In genomic region chr1:78855258-78855657, GRCh38 we compare ENCODE assay signal across 13 cellular contexts.
A peak's percentile ranks its signal among the peaks of the same experiment; 100 is the strongest.
DNase-seq lines count a peak whose midpoint lies in the region; ATAC-seq and TF ChIP-seq lines count a peak whose summit lies in the region.
"Had no signal": no experiment of that assay in that cellular context is flagged by ENCODE, and none has a peak within 500 bp of the region (broad histone marks: within the 10 kb centered on the region; RNA-seq: fewer than 3 reads in every experiment).

No MANE protein-coding gene starts in this region.

- H3K4me2 ChIP-seq in OCI-LY3 (ENCODE audit: low read length), result peak overlapping the region; percentile 53
- H3K4me2 ChIP-seq: neural progenitor cell had no signal

- H3K27ac ChIP-seq in OCI-LY3 (ENCODE audit: low read length), result peak overlapping the region; percentile 55
- H3K27ac ChIP-seq: neural progenitor cell had no signal

- no peak for TF ChIP-seq CTCF in OCI-LY3 (IDR thresholded peaks at IDR 0.05; ENCODE audit: low read depth, low read length)

- H3K4me1 ChIP-seq in OCI-LY3 (ENCODE audit: low read length), result peaks cover 17% of the 10 kb centered on the region
- H3K4me1 ChIP-seq: neural progenitor cell had no signal

- H3K9me3 Mint-ChIP-seq in activated naive CD8-positive, alpha-beta T cell treated with anti-CD3 and anti-CD28 coated beads, Interleukin-2, amount 50 U/mL, for 24 hours, result no peaks in the 10 kb centered on the region

- H3K36me3 Mint-ChIP-seq in activated naive CD8-positive, alpha-beta T cell treated with anti-CD3 and anti-CD28 coated beads, Interleukin-2, amount 50 U/mL, for 24 hours (ENCODE audit: low read depth), result no peaks in the 10 kb centered on the region
- H3K36me3 Mint-ChIP-seq: neural progenitor cell had no signal

- H4K20me1 ChIP-seq in OCI-LY3 (ENCODE audit: insufficient read depth, low read length), result no peaks in the 10 kb centered on the region

- ATAC-seq in GM19023 (IDR thresholded peaks at IDR 0.05; ENCODE audit: unreplicated experiment), result peak; percentile 88
- ATAC-seq in GM21576 (IDR thresholded peaks at IDR 0.05; ENCODE audit: unreplicated experiment), result peak; percentile 96
- peak; percentile 92 for ATAC-seq in HG03103 (IDR thresholded peaks at IDR 0.05; ENCODE audit: low read depth, unreplicated experiment)
- no peak for ATAC-seq in activated naive CD8-positive, alpha-beta T cell treated with anti-CD3 and anti-CD28 coated beads, Interleukin-2, amount 50 U/mL, for 24 hours

- H3K79me2 ChIP-seq in OCI-LY3 (ENCODE audit: low read length), result no peaks in the 10 kb centered on the region

- no peaks in the 10 kb centered on the region for H3K27me3 ChIP-seq in OCI-LY3 (ENCODE audit: low read depth, low read length)
- H3K27me3 ChIP-seq: neural progenitor cell had no signal

- DNase-seq in activated naive CD8-positive, alpha-beta T cell treated with anti-CD3 and anti-CD28 coated beads, Interleukin-2, amount 50 U/mL, for 24 hours, result no peak
- no peak for DNase-seq in GF-D8 (lab: John Stamatoyannopoulos, UW)
- DNase-seq in DMS153 treated with DMSO at 0.1 percent for 48 hours (lab: John Stamatoyannopoulos, UW; ENCODE audit: unreplicated experiment), result no peak
- DNase-seq in AG08395 (ENCODE audit: low spot score), result no peak
- DNase-seq: activated gamma-delta T cell; central memory CD4-positive, alpha-beta T cell; Right ventricle myocardium superior had no signal

- peaks cover 1% of the 10 kb centered on the region for H3K27me3 Mint-ChIP-seq in activated naive CD8-positive, alpha-beta T cell treated with anti-CD3 and anti-CD28 coated beads, Interleukin-2, amount 50 U/mL, for 24 hours

- no peak overlapping the region for H3K4me3 ChIP-seq in OCI-LY3 (ENCODE audit: low read length)
- H3K4me3 ChIP-seq: neural progenitor cell had no signal

- H3K4me1 Mint-ChIP-seq in activated naive CD8-positive, alpha-beta T cell treated with anti-CD3 and anti-CD28 coated beads, Interleukin-2, amount 50 U/mL, for 24 hours, result no peaks in the 10 kb centered on the region
- H3K4me1 Mint-ChIP-seq: neural progenitor cell had no signal

- H3K9me3 ChIP-seq in OCI-LY3 (ENCODE audit: insufficient read depth, low read length), result no peaks in the 10 kb centered on the region

- H3K4me3 Mint-ChIP-seq in activated naive CD8-positive, alpha-beta T cell treated with anti-CD3 and anti-CD28 coated beads, Interleukin-2, amount 50 U/mL, for 24 hours, result no peak overlapping the region
- H3K4me3 Mint-ChIP-seq: neural progenitor cell; stimulated activated naive CD8-positive, alpha-beta T cell treated with anti-CD3 and anti-CD28 coated beads, Interleukin-15, Interleukin-2, amounts not matched to agents 100 ng/mL and 50 ng/mL, for 24 hours had no signal

- no peak overlapping the region for H3K9ac ChIP-seq in OCI-LY3 (ENCODE audit: low read length)
- H3K9ac ChIP-seq: neural progenitor cell had no signal

- H3K36me3 ChIP-seq in OCI-LY3 (replicated peaks; ENCODE audit: low read depth, low read length), result no peaks in the 10 kb centered on the region
- H3K36me3 ChIP-seq: neural progenitor cell had no signal

- no peak overlapping the region for H3K27ac Mint-ChIP-seq in activated naive CD8-positive, alpha-beta T cell treated with anti-CD3 and anti-CD28 coated beads, Interleukin-2, amount 50 U/mL, for 24 hours
- H3K27ac Mint-ChIP-seq: neural progenitor cell; stimulated activated naive CD8-positive, alpha-beta T cell treated with anti-CD3 and anti-CD28 coated beads, Interleukin-15, Interleukin-2, amounts not matched to agents 100 ng/mL and 50 ng/mL, for 24 hours had no signal

- peak overlapping the region; percentile 70; the same call in 1 of the 2 replicates for H2AFZ ChIP-seq in OCI-LY3 (ENCODE audit: low read depth, low read length)
- H2AFZ ChIP-seq: neural progenitor cell had no signal
